8 cellular contexts compared by ENCODE assay signal in the genomic region with DNA sequence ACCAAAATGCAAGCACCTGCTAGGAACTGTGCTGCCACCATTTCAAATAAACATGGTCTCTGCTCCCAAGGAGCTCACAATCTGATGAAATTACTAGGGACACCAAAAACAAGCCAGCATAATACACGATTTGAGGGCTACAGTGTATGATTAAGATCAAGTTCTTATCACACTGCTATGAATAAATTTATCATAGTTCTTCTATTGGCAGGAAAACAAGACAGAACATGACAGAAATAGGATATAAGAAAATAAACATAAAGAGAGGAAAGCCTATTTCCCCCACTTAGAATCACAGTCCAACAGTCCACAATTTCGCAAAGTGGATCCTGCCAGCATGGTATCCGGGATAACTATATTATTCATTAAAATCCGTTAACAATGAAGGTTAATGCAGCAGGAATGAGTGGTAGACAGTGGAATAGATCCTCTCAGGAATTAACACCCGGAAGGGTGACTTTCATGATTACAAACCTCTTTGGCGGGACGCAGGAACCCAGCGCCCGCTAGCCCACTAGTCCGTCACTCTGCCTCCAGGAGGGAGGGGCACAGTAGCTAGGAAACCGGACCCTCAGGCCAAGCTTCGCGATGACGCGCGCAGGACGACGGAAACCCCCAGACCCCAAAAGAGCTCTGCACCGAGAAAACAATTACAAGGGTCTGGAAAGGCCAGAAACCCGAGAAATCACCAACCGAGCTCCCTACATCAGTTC. TPM values are rescaled to one million over a fixed set of nuclear protein-coding genes. Genes with fewer than 3 reads are reported as not detected.
DNase-seq lines count a peak whose midpoint lies in the region; ATAC-seq and TF ChIP-seq lines count a peak whose summit lies in the region.

No MANE protein-coding gene starts in this region.

- H3K4me1 ChIP-seq in esophagus muscularis mucosa, result peaks cover 14 to 32% (median 21%) of the 10 kb centered on the region in 4 donors

- ATAC-seq in GM19467 (IDR thresholded peaks at IDR 0.05; ENCODE audit: unreplicated experiment), result peak; percentile 31
- peak; percentile 15 for ATAC-seq in HG03469 (IDR thresholded peaks at IDR 0.05; ENCODE audit: unreplicated experiment)
- no peak for ATAC-seq in natural killer cell

- TF ChIP-seq EP300 in esophagus muscularis mucosa (IDR thresholded peaks at IDR 0.05), result no peak

- no peak for TF ChIP-seq CTCF in esophagus muscularis mucosa (IDR thresholded peaks at IDR 0.05)
- TF ChIP-seq CTCF in natural killer cell (IDR thresholded peaks at IDR 0.05), result no peak

- 0% methylated on average over 17 of the region's 21 CpGs for WGBS in esophagus muscularis mucosa

- peak overlapping the region; percentile 82 to 99 (median 90) for H3K4me3 ChIP-seq in esophagus muscularis mucosa

- no peaks in the 10 kb centered on the region for H3K27me3 Mint-ChIP-seq in natural killer cell (ENCODE audit: low read depth in 2 of 2)

- peak overlapping the region; percentile 87 to 90 (median 89) for H3K27ac ChIP-seq in esophagus muscularis mucosa (replicated peaks in 1 of 4)

- peak overlapping the region; percentile 75 to 95 for H3K27ac Mint-ChIP-seq in natural killer cell

- peaks cover 0 to 6% (median 0%) of the 10 kb centered on the region in 4 donors for H3K36me3 ChIP-seq in esophagus muscularis mucosa

- H3K4me3 Mint-ChIP-seq in natural killer cell, result peak overlapping the region; percentile 95

- peaks cover 33 to 55% of the 10 kb centered on the region in 2 donors for H3K4me1 Mint-ChIP-seq in natural killer cell

- no peak for TF ChIP-seq POLR2A in esophagus muscularis mucosa (IDR thresholded peaks at IDR 0.05; ENCODE audit: low read depth)

- H3K27me3 ChIP-seq in esophagus muscularis mucosa, result no peaks in the 10 kb centered on the region

- H3K9me3 ChIP-seq in esophagus muscularis mucosa, result no peaks in the 10 kb centered on the region

- DNase-seq in DMS53 treated with DMSO at 0.1 percent for 48 hours (lab: John Stamatoyannopoulos, UW; ENCODE audit: unreplicated experiment) (peak; percentile 24), SW 1271 (lab: John Stamatoyannopoulos, UW) (peak; percentile 64 to 90), esophagus muscularis mucosa (ENCODE audit: extremely low spot score) (no peak), natural killer cell (no peak), NCI-H748 treated with DMSO at 0.1 percent for 48 hours (lab: John Stamatoyannopoulos, UW) (no peak), OCI-M2 (lab: John Stamatoyannopoulos, UW; ENCODE audit: unreplicated experiment) (no peak)

- H3K36me3 Mint-ChIP-seq in natural killer cell, result peaks cover 5% of the 10 kb centered on the region

- intact Hi-C loops in esophagus muscularis mucosa (cut with DNase I), result loop anchor here (5.0 kb wide), 1 partner anchor 552 kb away; no protein-coding TSS in a partner anchor
- intact Hi-C loops in natural killer cell (cut with micrococcal nuclease), result loop anchor here (1.0 to 5.0 kb wide), 2 partner anchors 46 to 132 kb away; partner anchors contain the start of gene MAML2

- H3K9me3 Mint-ChIP-seq in natural killer cell, result no peaks in the 10 kb centered on the region

RNA-seq across cellular contexts. Expression of gene CCDC82, which starts 0.7 kb away (rescaled TPM):
- 10 to 100 TPM; 12.3 to 23.3 (median 14.7) TPM for total RNA-seq in esophagus muscularis mucosa
- total RNA-seq in natural killer cell, result 10 to 100 TPM; 36.2 to 42.1 (median 38.0) TPM

RNA-seq across cellular contexts. Expression of gene JRKL, which starts 0.8 kb away (rescaled TPM):
- total RNA-seq in esophagus muscularis mucosa (1 to 10 TPM; 4.5 to 7.9 (median 6.9) TPM), natural killer cell (1 to 10 TPM; 4.5 to 6.1 (median 5.5) TPM)

RNA-seq across cellular contexts. Expression of gene MAML2, which starts 46.1 kb away (rescaled TPM):
- total RNA-seq in esophagus muscularis mucosa (10 to 100 TPM; 20.0 to 33.7 (median 23.2) TPM), natural killer cell (10 to 100 TPM; 14.2 to 20.5 (median 16.1) TPM)

Comparison
In these comparisons a context has a peak if more than half of its experiments do, and no peak if none do; other contexts are left out.
1. DNase-seq: peak in DMS53 treated with DMSO at 0.1 percent for 48 hours (single experiment) and SW 1271 (2 of 2); none in esophagus muscularis mucosa (single experiment), natural killer cell (single experiment), NCI-H748 treated with DMSO at 0.1 percent for 48 hours (single experiment) and OCI-M2 (single experiment).
2. ATAC-seq: peak in GM19467 (single experiment) and HG03469 (single experiment); none in natural killer cell (0 of 3).